Comparison of ENCODE assay signal across 21 cellular contexts in the genomic region with DNA sequence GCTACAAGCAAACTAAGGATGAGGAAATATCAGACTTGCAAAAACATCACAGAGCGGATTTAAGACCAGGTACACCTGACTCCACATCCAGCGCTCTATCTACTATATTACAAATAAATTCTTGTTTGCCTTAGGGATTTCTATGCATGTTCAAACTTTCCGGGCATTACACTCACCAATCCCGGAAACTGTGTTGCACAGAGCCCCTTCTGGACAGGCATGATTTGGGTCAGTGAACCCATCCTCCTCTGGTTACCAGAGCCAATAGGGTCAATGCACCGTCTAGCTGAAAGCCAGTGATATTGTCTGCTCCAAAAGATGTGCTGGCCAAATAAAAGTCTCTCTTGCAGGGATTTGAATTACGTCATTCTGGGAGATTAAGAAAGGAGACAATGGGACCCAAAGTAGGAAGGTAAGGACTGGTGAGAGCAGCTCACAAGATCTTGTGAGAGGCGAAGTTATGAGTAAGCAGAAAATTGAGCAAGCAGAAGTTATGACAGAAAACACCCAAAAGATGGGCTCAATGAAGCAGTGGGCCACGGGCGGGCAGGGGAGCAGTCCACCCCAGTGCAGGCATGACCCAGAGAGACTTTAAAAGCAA.
DNase-seq lines count a peak whose midpoint lies in the region; ATAC-seq, FAIRE-seq and TF ChIP-seq lines count a peak whose summit lies in the region.
"Had no signal": no experiment of that assay in that cellular context is flagged by ENCODE, and none has a peak within 500 bp of the region (broad histone marks: within the 10 kb centered on the region; RNA-seq: fewer than 3 reads in every experiment).

No MANE protein-coding gene starts in this region.

- peak overlapping the region; percentile 2; the same call in 1 of the 2 replicates for H4K91ac ChIP-seq in IMR-90 (ENCODE audit: insufficient read depth, low read depth, low read length)
- no peak overlapping the region for H4K91ac ChIP-seq in mesenchymal stem cell (ENCODE audit: low read length)

- no peak for TF ChIP-seq POLR2A in IMR-90 (IDR thresholded peaks at IDR 0.05; ENCODE audit: low read depth, low read length)

- dilution Hi-C loops in IMR-90 (cut with HindIII; ENCODE audit: low sequenced_read_pairs, unreplicated experiment): no loop called here

- no peak for TF ChIP-seq RAD21 in IMR-90 (IDR thresholded peaks at IDR 0.05; ENCODE audit: low read length)

- H3K27me3 ChIP-seq in BLaER1: no peaks in the 10 kb centered on the region
- H3K27me3 ChIP-seq in IMR-90 (ENCODE audit: control insufficient read depth, insufficient read depth, low read length): no peaks in the 10 kb centered on the region
- no peaks in the 10 kb centered on the region for H3K27me3 ChIP-seq in bronchial epithelial cell (ENCODE audit: control insufficient read depth, insufficient read depth, low read length)
- H3K27me3 ChIP-seq in mesenchymal stem cell (ENCODE audit: control insufficient read depth in 1 of 2, insufficient read depth in 1 of 2, low read length in 2 of 2): no peaks in the 10 kb centered on the region
- H3K27me3 ChIP-seq: spleen, tibial artery had no signal

- FAIRE-seq in bronchial epithelial cell (lab: Jason Lieb, UNC): no peak
- FAIRE-seq: A204.1 had no signal

- ATAC-seq in IMR-90 (ENCODE audit: low read depth): no peak
- ATAC-seq in mucosa of descending colon: no peak
- ATAC-seq in HG03521 (IDR thresholded peaks at IDR 0.05; ENCODE audit: unreplicated experiment): no peak
- ATAC-seq in HG02763 (IDR thresholded peaks at IDR 0.05; ENCODE audit: unreplicated experiment): no peak
- ATAC-seq: left cardiac atrium, T-helper 17 cell had no signal

- POLR2A ChIA-PET in IMR-90 (lab: Charles Lee; ENCODE audit: unreplicated experiment): no interaction called here

- H3K23ac ChIP-seq in IMR-90 (ENCODE audit: low read depth, low read length) (peak overlapping the region; percentile 79), mesenchymal stem cell (ENCODE audit: low read length in 2 of 2) (no peak overlapping the region)

- 77% methylated on average over 5 of the region's 9 CpGs; no CpG with 5 or more reads in 1 of the 2 experiments for WGBS in IMR-90 (ENCODE audit: extremely low coverage in 2 of 2, insufficient read length in 1 of 2), 2 experiments
- 89% methylated on average over 9 of the region's 9 CpGs for WGBS in mesenchymal stem cell

- CTCF ChIA-PET in IMR-90 (lab: Yijun Ruan, JAX): interaction anchor here (0.6 to 0.7 kb wide), 3 partner anchors 11 to 1256 kb away, joined by 3 to 5 read pairs (median 3); no protein-coding TSS in a partner anchor

- intact Hi-C loops in IMR-90 (cut with micrococcal nuclease): no loop called here
- intact Hi-C loops in mucosa of descending colon (cut with DNase I, micrococcal nuclease): no loop called here

- TF ChIP-seq CTCF in IMR-90 (conservative IDR thresholded peaks at IDR 0.05; ENCODE audit: low read depth, low read length) (no peak), bronchial epithelial cell (IDR thresholded peaks at IDR 0.05; ENCODE audit: insufficient read depth, low read length, severe bottlenecking) (no peak), mucosa of descending colon (IDR thresholded peaks at IDR 0.05) (no peak)

- in situ Hi-C loops in IMR-90 (cut with MboI; ENCODE audit: low sequenced_read_pairs) (no loop called here), G401 (cut with HindIII; ENCODE audit: low sequenced_read_pairs) (no loop called here)

- H3K4ac ChIP-seq in IMR-90 (ENCODE audit: low read depth, low read length): peak overlapping the region; percentile 76
- peak overlapping the region in 1 of 2 experiments; percentile 28 for H3K4ac ChIP-seq in mesenchymal stem cell (ENCODE audit: low read depth in 1 of 2, low read length in 2 of 2)

- peak overlapping the region in 1 of 2 experiments; percentile 82 for H2BK12ac ChIP-seq in mesenchymal stem cell (ENCODE audit: low read length in 2 of 2)

- no peak overlapping the region for H4K5ac ChIP-seq in IMR-90 (ENCODE audit: low read depth, low read length)

- H3K4me1 ChIP-seq in BLaER1 (peaks cover 57% of the 10 kb centered on the region), IMR-90 (ENCODE audit: control insufficient read depth, insufficient read depth, low read length) (peaks cover 24% of the 10 kb centered on the region), mesenchymal stem cell (ENCODE audit: control insufficient read depth, insufficient read depth, low read depth, low read length) (peaks cover 19% of the 10 kb centered on the region), mucosa of descending colon (ENCODE audit: low read depth) (peaks cover 2% of the 10 kb centered on the region)
- H3K4me1 ChIP-seq: foreskin keratinocyte, HAP-1 had no signal

- H2BK20ac ChIP-seq in IMR-90 (ENCODE audit: low read depth, low read length): peak overlapping the region; percentile 80; the same call in 1 of the 2 replicates

- H3K36me3 ChIP-seq in BLaER1 (no peaks in the 10 kb centered on the region), IMR-90 (ENCODE audit: control insufficient read depth, insufficient read depth, low read length) (no peaks in the 10 kb centered on the region), bronchial epithelial cell (ENCODE audit: control insufficient read depth, insufficient read depth, low read length) (no peaks in the 10 kb centered on the region), mesenchymal stem cell (ENCODE audit: control insufficient read depth in 1 of 2, insufficient read depth in 2 of 2, low read depth in 1 of 2, low read length in 2 of 2) (no peaks in the 10 kb centered on the region), mucosa of descending colon (ENCODE audit: low read depth) (no peaks in the 10 kb centered on the region)
- H3K36me3 ChIP-seq: HAP-1, spleen, tibial artery had no signal

- H2BK120ac ChIP-seq in IMR-90 (ENCODE audit: low read depth, low read length): peak overlapping the region; percentile 81
- H2BK120ac ChIP-seq in mesenchymal stem cell (ENCODE audit: low read depth, low read length): no peak overlapping the region

- H3K9ac ChIP-seq in BLaER1: no peak overlapping the region
- no peak overlapping the region for H3K9ac ChIP-seq in IMR-90 (ENCODE audit: low read depth, low read length)
- no peak overlapping the region for H3K9ac ChIP-seq in mesenchymal stem cell (ENCODE audit: low read length)

- H2AK5ac ChIP-seq in IMR-90 (ENCODE audit: low read depth, low read length) (peak overlapping the region; percentile 69; the same call in 1 of the 2 replicates), mesenchymal stem cell (ENCODE audit: low read length, severe bottlenecking) (peak overlapping the region; percentile 77)

- H3K56ac ChIP-seq in IMR-90 (ENCODE audit: extremely low read depth, insufficient read depth, low read length): no peak overlapping the region

- H3K4me2 ChIP-seq in BLaER1 (peak overlapping the region; percentile 52), IMR-90 (ENCODE audit: low read depth, low read length) (no peak overlapping the region), mesenchymal stem cell (ENCODE audit: low read length, poor library complexity, severe bottlenecking) (no peak overlapping the region)

- H2AFZ ChIP-seq in IMR-90 (replicated peaks; ENCODE audit: low read length, poor library complexity) (no peak overlapping the region), mesenchymal stem cell (ENCODE audit: low read depth, low read length) (no peak overlapping the region)

- BruUV-seq in IMR-90 (replicated peaks; lab: Mats Ljungman, UMichigan): no TSS peak

- H3K9me3 ChIP-seq in BLaER1 (0 out of 2 replicates have a peak, but pooled peaks cover 7% of the 10 kb centered on the region), IMR-90 (ENCODE audit: control insufficient read depth, insufficient read depth, low read length) (no peaks in the 10 kb centered on the region), mesenchymal stem cell (ENCODE audit: control insufficient read depth, low read length) (peaks cover 4% of the 10 kb centered on the region), mucosa of descending colon (no peaks in the 10 kb centered on the region)
- H3K9me3 ChIP-seq: spleen, tibial artery had no signal

- H2AK9ac ChIP-seq in IMR-90 (replicated peaks; ENCODE audit: low read depth, low read length, poor library complexity): peak overlapping the region; percentile 22

- H3K14ac ChIP-seq in IMR-90 (replicated peaks; ENCODE audit: low read depth, low read length): peak overlapping the region; percentile 59; the same call in 1 of the 2 replicates
- H3K14ac ChIP-seq in mesenchymal stem cell (ENCODE audit: low read length in 2 of 2): no peak overlapping the region

- H4K8ac ChIP-seq in IMR-90 (ENCODE audit: low read depth in 2 of 2, low read length in 2 of 2) (peak overlapping the region in 1 of 2 experiments; percentile 6; a peak in 1 of 4 replicates), mesenchymal stem cell (ENCODE audit: low read length) (no peak overlapping the region)

- H3K9me1 ChIP-seq in IMR-90 (ENCODE audit: insufficient read depth, low read length): peaks cover 23% of the 10 kb centered on the region

- H3K27ac ChIP-seq in BLaER1 (no peak overlapping the region), IMR-90 (ENCODE audit: insufficient read depth, low read length) (no peak overlapping the region), mesenchymal stem cell (ENCODE audit: low read length, poor library complexity, severe bottlenecking) (no peak overlapping the region)
- H3K27ac ChIP-seq: C4-2B had no signal

- H2BK5ac ChIP-seq in IMR-90 (ENCODE audit: low read depth, low read length, poor library complexity, severe bottlenecking) (peak overlapping the region; percentile 23), mesenchymal stem cell (ENCODE audit: low read depth, low read length, poor library complexity, severe bottlenecking) (no peak overlapping the region)

- H3K4me3 ChIP-seq in BLaER1: no peak overlapping the region
- H3K4me3 ChIP-seq in IMR-90 (ENCODE audit: insufficient read depth, low read depth, low read length): no peak overlapping the region
- no peak overlapping the region for H3K4me3 ChIP-seq in bronchial epithelial cell (ENCODE audit: low read depth, low read length)
- H3K4me3 ChIP-seq in mesenchymal stem cell (ENCODE audit: insufficient read depth in 1 of 2, low read depth in 1 of 2, low read length in 2 of 2): no peak overlapping the region
- no peak overlapping the region for H3K4me3 ChIP-seq in mucosa of descending colon
- H3K4me3 ChIP-seq: HAP-1, spleen, tibial artery had no signal

- no peak for DNase-seq in IMR-90
- peak; percentile 49 for DNase-seq in bronchial epithelial cell (ENCODE audit: low read depth)
- DNase-seq in mesenchymal stem cell: no peak
- no peak for DNase-seq in mucosa of descending colon
- DNase-seq in G401 (ENCODE audit: low spot score): no peak
- DNase-seq: activated CD8-positive, alpha-beta memory T cell treated with anti-CD3 and anti-CD28 coated beads for 24 hours; central memory CD4-positive, alpha-beta T cell; left cardiac atrium; NCI-H1694; posterior cingulate gyrus; Right ventricle myocardium superior; spleen; T-helper 17 cell; tibial artery had no signal

- H4K20me1 ChIP-seq in BLaER1 (no peaks in the 10 kb centered on the region), IMR-90 (ENCODE audit: insufficient read depth, low read length) (no peaks in the 10 kb centered on the region)

- peak overlapping the region; percentile 37; the same call in 1 of the 2 replicates for H3K18ac ChIP-seq in IMR-90 (ENCODE audit: low read depth, low read length)
- no peak overlapping the region for H3K18ac ChIP-seq in mesenchymal stem cell (ENCODE audit: low read depth in 1 of 2, low read length in 2 of 2)

- H3K79me1 ChIP-seq in IMR-90 (ENCODE audit: low read depth in 1 of 2, low read length in 2 of 2) (peaks cover 3 to 19% of the 10 kb centered on the region in 2 experiments; a peak in 2 of 4 replicates), mesenchymal stem cell (replicated peaks; ENCODE audit: low read length, poor library complexity, severe bottlenecking) (no peaks in the 10 kb centered on the region)

- H2BK15ac ChIP-seq in IMR-90 (ENCODE audit: low read depth, low read length) (peak overlapping the region; percentile 94; the same call in 2 of the 3 replicates), mesenchymal stem cell (ENCODE audit: low read depth, poor library complexity, severe bottlenecking) (no peak overlapping the region)
